In genomic region chr5:38473008-38473407, GRCh38 we compare ENCODE assay signal across 12 cellular contexts.
A peak's percentile ranks its signal among the peaks of the same experiment; 100 is the strongest.
DNase-seq lines count a peak whose midpoint lies in the region; ATAC-seq, FAIRE-seq and TF ChIP-seq lines count a peak whose summit lies in the region.
"Had no signal": no experiment of that assay in that cellular context is flagged by ENCODE, and none has a peak within 500 bp of the region (broad histone marks: within the 10 kb centered on the region; RNA-seq: fewer than 3 reads in every experiment).

No MANE protein-coding gene starts in this region.

- no peaks in the 10 kb centered on the region for H3K9me1 ChIP-seq in K562 (ENCODE audit: control insufficient read depth, insufficient read depth, low read length)

- H2AFZ ChIP-seq in K562 (ENCODE audit: low read depth, low read length) = no peak overlapping the region

- H4K20me1 ChIP-seq in K562 (replicated peaks; ENCODE audit: control insufficient read depth, insufficient read depth, low read length) = no peaks in the 10 kb centered on the region

- TF ChIP-seq CTCF in K562 (IDR thresholded peaks at IDR 0.05 in 2 of 3, conservative IDR thresholded peaks at IDR 0.05 in 1 of 3; ENCODE audit: insufficient read depth in 2 of 3, low read depth in 1 of 3, low read length in 3 of 3) (no peak), right lobe of liver (IDR thresholded peaks at IDR 0.05) (no peak)

- no peak overlapping the region for H3K4me2 ChIP-seq in K562 (ENCODE audit: insufficient read depth, low read length)

- BruUV-seq in K562 (replicated peaks; lab: Mats Ljungman, UMichigan) = no TSS peak

- no peak for FAIRE-seq in K562 (lab: Jason Lieb, UNC)
- FAIRE-seq: endometrium had no signal

- no peak for TF ChIP-seq RAD21 in K562 (CRISPR knock-in tag; conservative IDR thresholded peaks at IDR 0.05 in 1 of 2, IDR thresholded peaks at IDR 0.05 in 1 of 2)

- H3K27me3 ChIP-seq in K562 (ENCODE audit: control insufficient read depth in 2 of 2, insufficient read depth in 2 of 2, low read length in 2 of 2) (peaks cover 12 to 38% of the 10 kb centered on the region in 2 experiments; a peak in 4 of 5 replicates), right lobe of liver (no peaks in the 10 kb centered on the region)

- H3K36me3 ChIP-seq in K562 (ENCODE audit: control insufficient read depth, insufficient read depth, low read length) (no peaks in the 10 kb centered on the region), right lobe of liver (no peaks in the 10 kb centered on the region)

- in situ Hi-C loops in K562 (cut with MboI) = no loop called here

- H3K27ac ChIP-seq in K562 (ENCODE audit: extremely low read depth, low read depth, low read length) = no peak overlapping the region
- no peak overlapping the region for H3K27ac ChIP-seq in right lobe of liver
- H3K27ac ChIP-seq: SK-N-MC had no signal

- POLR2A ChIA-PET in K562 (lab: Yijun Ruan, JAX) = interaction anchor here (1.1 to 1.3 kb wide), 2 partner anchors 9 to 17 kb away, joined by 3 to 4 read pairs; no protein-coding TSS in a partner anchor

- 7% methylated on average over 8 of the region's 8 CpGs for WGBS in K562 (ENCODE audit: insufficient coverage, low coverage, missing lambda C conversion rate)
- 24% methylated on average over 6 of the region's 8 CpGs for WGBS in right lobe of liver (ENCODE audit: insufficient coverage, low coverage, low lambda C conversion rate, missing lambda C conversion rate)

- intact Hi-C loops in K562 (cut with micrococcal nuclease) = no loop called here
- intact Hi-C loops in right lobe of liver (cut with DNase I) = no loop called here

- H3K4me3 ChIP-seq in K562 (no peak overlapping the region), right lobe of liver (no peak overlapping the region)
- H3K4me3 ChIP-seq: SK-N-MC had no signal

- ATAC-seq in K562 = 0 out of 3 replicates have a peak, but pooled peaks have one; percentile 32
- ATAC-seq in right lobe of liver = peak in 3 of 4 donors; percentile 6 to 51 (median 43)
- no peak for ATAC-seq in GM21825 (IDR thresholded peaks at IDR 0.05; ENCODE audit: unreplicated experiment)
- ATAC-seq in GM21367 (IDR thresholded peaks at IDR 0.05; ENCODE audit: unreplicated experiment) = no peak

- CTCF ChIA-PET in K562 (lab: Yijun Ruan, JAX; ENCODE audit: low intra/inter-chr PET ratio) = no interaction called here

- TF ChIP-seq POLR2A in K562 (conservative IDR thresholded peaks at IDR 0.05) (no peak), right lobe of liver (IDR thresholded peaks at IDR 0.05) (no peak)

- H3K9me3 ChIP-seq in K562 (replicated peaks; ENCODE audit: control insufficient read depth, insufficient read depth, low read depth, low read length) (no peaks in the 10 kb centered on the region), right lobe of liver (no peaks in the 10 kb centered on the region)

- peak; percentile 26 for DNase-seq in DMS153 treated with DMSO at 0.1 percent for 48 hours (lab: John Stamatoyannopoulos, UW; ENCODE audit: unreplicated experiment)
- DNase-seq in NCI-H2081 treated with DMSO at 0.1 percent for 48 hours (lab: John Stamatoyannopoulos, UW) = peak; percentile 81
- no peak for DNase-seq in K562 (ENCODE audit: extremely low read depth in 1 of 4, low spot score in 3 of 4)
- DNase-seq in right lobe of liver = no peak
- no peak for DNase-seq in effector CD4-positive, alpha-beta T cell
- no peak for DNase-seq in NCI-H345 (lab: John Stamatoyannopoulos, UW)
- DNase-seq: activated gamma-delta T cell treated with Interleukin-2 at 50 U/mL for 16 hours, MV-4-11 had no signal

- H3K4me1 ChIP-seq in K562 (replicated peaks in 1 of 2; ENCODE audit: control insufficient read depth in 2 of 2, insufficient read depth in 2 of 2, low read length in 2 of 2) (no peaks in the 10 kb centered on the region; a peak in 1 of 5 replicates), right lobe of liver (no peaks in the 10 kb centered on the region)

- H3K79me2 ChIP-seq in K562 (ENCODE audit: control insufficient read depth, insufficient read depth, low read length) = no peaks in the 10 kb centered on the region

- TF ChIP-seq EP300 in K562 (IDR thresholded peaks at IDR 0.05; ENCODE audit: low read length) = no peak

- no peak overlapping the region for H3K9ac ChIP-seq in K562 (ENCODE audit: insufficient read depth in 1 of 2, low read depth in 2 of 2, low read length in 2 of 2)

TF ChIP-seq in K562, 482 proteins besides CTCF, POLR2A, EP300 and RAD21:
- TF ChIP-seq SMAD3 (CRISPR knock-in tag; conservative IDR thresholded peaks at IDR 0.05) = no peak
- TF ChIP-seq ATF7 (IDR thresholded peaks at IDR 0.05) = no peak
- TF ChIP-seq ZNF518B (CRISPR knock-in tag; IDR thresholded peaks at IDR 0.05) = no peak
- TF ChIP-seq SMAD2 (IDR thresholded peaks at IDR 0.05; ENCODE audit: low read depth, low read length) = no peak
- no peak for TF ChIP-seq ZSCAN29 (IDR thresholded peaks at IDR 0.05)
- TF ChIP-seq ZNF57 (CRISPR knock-in tag; IDR thresholded peaks at IDR 0.05) = no peak

Comparison
In these comparisons a context has a peak if more than half of its experiments do, and no peak if none do; other contexts are left out.
1. DNase-seq: peak in DMS153 treated with DMSO at 0.1 percent for 48 hours (single experiment) and NCI-H2081 treated with DMSO at 0.1 percent for 48 hours (single experiment); none in K562 (0 of 4), right lobe of liver (0 of 3), effector CD4-positive, alpha-beta T cell (single experiment) and NCI-H345 (single experiment).
2. ATAC-seq: peak in K562 (single experiment) and right lobe of liver (3 of 4); none in GM21825 (single experiment) and GM21367 (single experiment).